Comparison of ENCODE assay signal across 21 cellular contexts in the genomic region with DNA sequence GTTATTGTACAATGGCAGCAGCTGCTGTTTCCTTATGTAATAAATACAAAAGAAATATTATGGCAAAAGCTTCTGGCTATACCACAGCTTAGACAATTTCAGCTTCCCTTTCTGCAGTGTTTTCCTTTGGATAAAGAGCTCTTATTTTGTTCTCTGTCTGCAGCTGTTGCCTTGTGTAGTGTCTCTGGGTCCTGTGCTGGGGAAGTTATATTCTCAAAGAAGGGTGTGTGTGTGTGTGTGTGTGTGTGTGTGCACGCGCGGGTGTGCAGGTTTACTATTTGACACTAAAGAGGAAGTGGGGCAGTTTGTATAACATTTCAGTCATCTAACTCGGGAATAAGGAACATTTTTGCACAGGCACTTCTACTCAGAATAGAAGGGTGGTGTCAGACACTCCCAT.
A peak's percentile ranks its signal among the peaks of the same experiment; 100 is the strongest.
DNase-seq lines count a peak whose midpoint lies in the region; ATAC-seq and TF ChIP-seq lines count a peak whose summit lies in the region.
"Had no signal": no experiment of that assay in that cellular context is flagged by ENCODE, and none has a peak within 500 bp of the region (broad histone marks: within the 10 kb centered on the region; RNA-seq: fewer than 3 reads in every experiment).

No MANE protein-coding gene starts in this region.

- H3K27ac ChIP-seq in HL-60 (replicated peaks) = peak overlapping the region; percentile 52
- peak overlapping the region in 3 of 4 donors; percentile 72 to 76 (median 75) for H3K27ac ChIP-seq in esophagus muscularis mucosa (replicated peaks in 1 of 4)
- H3K27ac ChIP-seq in neutrophil = peak overlapping the region; percentile 55
- H3K27ac ChIP-seq: foreskin keratinocyte, Peyer's patch, SK-N-MC, suprapubic skin had no signal

- ATAC-seq in GM18505 (IDR thresholded peaks at IDR 0.05; ENCODE audit: unreplicated experiment) = no peak
- ATAC-seq: activated CD8-positive, alpha-beta memory T cell treated with anti-CD3 and anti-CD28 coated beads, Interleukin-2, amount 10 ng/mL, durations not matched to agents 7 days and 5 days; activated T-helper 17 cell treated with anti-CD3 and anti-CD28 coated beads, Interleukin-2, amount 50 U/mL, for 72 hours; foreskin keratinocyte had no signal

- TF ChIP-seq EP300 in esophagus muscularis mucosa (IDR thresholded peaks at IDR 0.05) = no peak

- H3K36me3 ChIP-seq in esophagus muscularis mucosa (no peaks in the 10 kb centered on the region), neutrophil (peaks cover 65% of the 10 kb centered on the region)
- H3K36me3 ChIP-seq: Peyer's patch, suprapubic skin had no signal

- TF ChIP-seq CTCF in HL-60 (IDR thresholded peaks at IDR 0.05; ENCODE audit: insufficient read depth, low read length) = no peak
- no peak for TF ChIP-seq CTCF in esophagus muscularis mucosa (IDR thresholded peaks at IDR 0.05)
- no peak for TF ChIP-seq CTCF in neutrophil (IDR thresholded peaks at IDR 0.05)

- H3K27me3 ChIP-seq in HL-60 (ENCODE audit: insufficient read depth, poor library complexity, severe bottlenecking) (no peaks in the 10 kb centered on the region), esophagus muscularis mucosa (peaks cover 0 to 4% (median 0%) of the 10 kb centered on the region in 4 donors), neutrophil (no peaks in the 10 kb centered on the region)
- H3K27me3 ChIP-seq: foreskin keratinocyte, Peyer's patch, suprapubic skin had no signal

- no peaks in the 10 kb centered on the region for H3K9me3 ChIP-seq in esophagus muscularis mucosa
- H3K9me3 ChIP-seq in neutrophil = no peaks in the 10 kb centered on the region
- H3K9me3 ChIP-seq: Peyer's patch, suprapubic skin had no signal

- DNase-seq in HL-60 (ENCODE audit: low read depth in 1 of 2, low spot score in 1 of 2) = peak; percentile 42 to 69
- peak; percentile 19 for DNase-seq in NOMO-1 treated with dmso at 0.1 percent for 144 hours (lab: John Stamatoyannopoulos, UW; ENCODE audit: unreplicated experiment)
- DNase-seq in esophagus muscularis mucosa (ENCODE audit: extremely low spot score) = no peak
- no peak for DNase-seq in NAMALWA (ENCODE audit: low spot score)
- no peak for DNase-seq in activated CD4-positive, CD25-positive, alpha-beta regulatory T cell (lab: John Stamatoyannopoulos, UW)
- DNase-seq in effector CD8-positive, alpha-beta T cell (lab: John Stamatoyannopoulos, UW) = no peak
- DNase-seq: activated CD4-positive, alpha-beta T cell treated with anti-CD3 and anti-CD28 coated beads for 1 hour; activated CD8-positive, alpha-beta memory T cell treated with anti-CD3 and anti-CD28 coated beads, Interleukin-2, amount 10 ng/mL, durations not matched to agents 7 days and 5 days; DMS79; foreskin keratinocyte; mesendoderm; NCI-H1105; NCI-H526 treated with DMSO at 0.1 percent for 48 hours; Peyer's patch; stimulated activated CD4-positive, alpha-beta T cell treated with anti-CD3 and anti-CD28 coated beads, Interleukin-12 subunit alpha, Interleukin-12 subunit beta, amount 100 ng/mL, for 4 hours; stimulated activated CD8-positive, alpha-beta memory T cell treated with anti-CD3 and anti-CD28 coated beads, Interleukin-4, amount 100 ng/mL, for 48 hours had no signal

- intact Hi-C loops in esophagus muscularis mucosa (cut with DNase I) = no loop called here

- H3K4me3 ChIP-seq in HL-60 (replicated peaks; ENCODE audit: insufficient read depth, low read length) (no peak overlapping the region), esophagus muscularis mucosa (no peak overlapping the region), neutrophil (ENCODE audit: low read depth in 1 of 2, low read length in 1 of 2) (no peak overlapping the region)
- H3K4me3 ChIP-seq: Peyer's patch, SK-N-MC, suprapubic skin had no signal

- TF ChIP-seq POLR2A in esophagus muscularis mucosa (IDR thresholded peaks at IDR 0.05; ENCODE audit: low read depth) (no peak), GM18505 (IDR thresholded peaks at IDR 0.05; ENCODE audit: borderline replicate concordance, extremely low read depth, insufficient read depth, insufficient read length) (no peak)

- H3K4me1 ChIP-seq in esophagus muscularis mucosa = peaks cover 0 to 71% (median 39%) of the 10 kb centered on the region in 4 donors
- peaks cover 7 to 13% of the 10 kb centered on the region in 2 experiments for H3K4me1 ChIP-seq in neutrophil (ENCODE audit: control insufficient read depth in 1 of 2, insufficient read depth in 1 of 2, low read depth in 1 of 2, low read length in 1 of 2)
- H3K4me1 ChIP-seq: foreskin keratinocyte, Peyer's patch, suprapubic skin had no signal

- 60% methylated on average over 4 of the region's 4 CpGs for WGBS in esophagus muscularis mucosa

Comparison
In these comparisons a context has a peak if more than half of its experiments do, and no peak if none do; other contexts are left out.
1. DNase-seq: peak in HL-60 (2 of 2) and NOMO-1 treated with dmso at 0.1 percent for 144 hours (single experiment); none in esophagus muscularis mucosa (single experiment), NAMALWA (single experiment), activated CD4-positive, CD25-positive, alpha-beta regulatory T cell (0 of 4) and effector CD8-positive, alpha-beta T cell (single experiment).
2. Peak in every context shown above with its lines, with median percentiles within 50 percentile points of each other: H3K27ac ChIP-seq.